Comparison of ENCODE assay signal across 10 cellular contexts in the genomic region with DNA sequence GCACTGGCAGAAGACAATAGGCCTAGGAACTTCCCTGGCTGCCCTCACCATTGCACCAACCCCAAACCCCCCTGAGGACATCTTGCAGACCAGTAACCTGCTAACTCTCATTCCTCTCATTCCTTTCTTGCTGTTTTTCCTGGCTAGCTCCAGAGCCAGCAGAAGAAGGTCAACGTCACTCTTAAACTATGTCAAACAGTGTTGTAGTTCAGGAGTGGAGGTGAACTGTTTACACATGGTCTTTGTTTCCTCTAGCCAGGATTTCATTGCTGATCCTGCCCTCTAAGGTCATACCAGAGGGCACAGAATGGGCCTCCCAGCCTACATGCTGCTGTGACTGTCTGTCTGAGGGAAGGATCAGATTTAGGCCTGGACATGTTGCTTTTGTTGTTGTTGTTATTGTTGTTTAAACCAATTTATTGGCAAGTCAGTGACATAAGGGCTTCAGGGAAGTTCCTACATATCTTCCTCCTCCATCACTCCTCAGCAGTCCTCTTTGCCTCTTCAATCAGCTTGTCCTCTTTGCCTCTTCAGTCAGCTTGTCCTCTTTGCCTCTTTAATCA.
A peak's percentile ranks its signal among the peaks of the same experiment; 100 is the strongest.
DNase-seq lines count a peak whose midpoint lies in the region; ATAC-seq, FAIRE-seq and TF ChIP-seq lines count a peak whose summit lies in the region.
"Had no signal": no experiment of that assay in that cellular context is flagged by ENCODE, and none has a peak within 500 bp of the region (broad histone marks: within the 10 kb centered on the region; RNA-seq: fewer than 3 reads in every experiment).

No MANE protein-coding gene starts in this region.

- peak; percentile 17 for FAIRE-seq in kidney (lab: Jason Lieb, UNC)

- no peaks in the 10 kb centered on the region for H3K36me3 ChIP-seq in kidney (ENCODE audit: control insufficient read depth in 1 of 2, insufficient read depth in 2 of 2, low read length in 2 of 2)

- ATAC-seq in stimulated activated naive B cell treated with anti-CD40 and anti-IgM and Interleukin-4, amounts not matched to agents 10 μg/mL and 1 μg/mL and 100 μg/mL, for 72 hours (replicated peaks): no peak
- ATAC-seq: effector memory CD8-positive, alpha-beta T cell had no signal

- H3K9ac ChIP-seq in kidney (ENCODE audit: low read length in 2 of 2): no peak overlapping the region

- intact Hi-C loops in MCF 10A (cut with micrococcal nuclease) (no loop called here), kidney (cut with DNase I) (no loop called here)

- POLR2A ChIA-PET in MCF 10A (lab: Yijun Ruan, JAX): no interaction called here
- POLR2A ChIA-PET in HEK293T (lab: Yijun Ruan, JAX): no interaction called here

- H3K4me3 Mint-ChIP-seq in MCF 10A (ENCODE audit: unreplicated experiment): no peak overlapping the region
- no peak overlapping the region for H3K4me3 Mint-ChIP-seq in stimulated activated naive B cell treated with anti-CD40 and anti-IgM and Interleukin-4, amounts not matched to agents 10 μg/mL and 1 μg/mL and 100 μg/mL, for 72 hours
- H3K4me3 Mint-ChIP-seq: effector memory CD8-positive, alpha-beta T cell had no signal

- DNase-seq in HK-2 (ENCODE audit: unreplicated experiment) (peak; percentile 20), MCF 10A (ENCODE audit: unreplicated experiment) (peak; percentile 38), kidney (no peak), smooth muscle cell of the brain vasculature (ENCODE audit: low read depth, low spot score) (peak; percentile 37), GM20000 (ENCODE audit: low spot score) (no peak), HEK293T (ENCODE audit: extremely low spot score) (no peak), T-helper 1 cell (no peak)
- DNase-seq in stimulated activated naive B cell treated with anti-CD40 and anti-IgM and Interleukin-4, amounts not matched to agents 10 μg/mL and 1 μg/mL and 100 μg/mL, for 72 hours: no peak
- DNase-seq: effector memory CD8-positive, alpha-beta T cell; NCI-H526 had no signal

- no TSS peak for BruUV-seq in MCF 10A (replicated peaks; lab: Mats Ljungman, UMichigan)

- peaks cover 10 to 13% of the 10 kb centered on the region in 2 donors for H3K4me1 ChIP-seq in kidney (ENCODE audit: control insufficient read depth in 1 of 2, insufficient read depth in 1 of 2, low read depth in 1 of 2, low read length in 2 of 2)

- no peaks in the 10 kb centered on the region for H3K27me3 Mint-ChIP-seq in MCF 10A (ENCODE audit: insufficient read depth, unreplicated experiment)
- H3K27me3 Mint-ChIP-seq in stimulated activated naive B cell treated with anti-CD40 and anti-IgM and Interleukin-4, amounts not matched to agents 10 μg/mL and 1 μg/mL and 100 μg/mL, for 72 hours: peaks cover 39 to 63% of the 10 kb centered on the region in 2 donors
- H3K27me3 Mint-ChIP-seq: effector memory CD8-positive, alpha-beta T cell had no signal

- H3K27ac Mint-ChIP-seq in MCF 10A (ENCODE audit: low read depth, unreplicated experiment): no peak overlapping the region
- no peak overlapping the region for H3K27ac Mint-ChIP-seq in stimulated activated naive B cell treated with anti-CD40 and anti-IgM and Interleukin-4, amounts not matched to agents 10 μg/mL and 1 μg/mL and 100 μg/mL, for 72 hours
- H3K27ac Mint-ChIP-seq: effector memory CD8-positive, alpha-beta T cell had no signal

- no peak overlapping the region for H3K4me3 ChIP-seq in kidney (ENCODE audit: low read length in 2 of 2)

- no peaks in the 10 kb centered on the region for H3K9me3 Mint-ChIP-seq in MCF 10A (ENCODE audit: unreplicated experiment)
- no peaks in the 10 kb centered on the region for H3K9me3 Mint-ChIP-seq in stimulated activated naive B cell treated with anti-CD40 and anti-IgM and Interleukin-4, amounts not matched to agents 10 μg/mL and 1 μg/mL and 100 μg/mL, for 72 hours

- H3K36me3 Mint-ChIP-seq in MCF 10A (ENCODE audit: insufficient read depth, unreplicated experiment): no peaks in the 10 kb centered on the region
- H3K36me3 Mint-ChIP-seq in stimulated activated naive B cell treated with anti-CD40 and anti-IgM and Interleukin-4, amounts not matched to agents 10 μg/mL and 1 μg/mL and 100 μg/mL, for 72 hours: peaks cover 0 to 5% of the 10 kb centered on the region in 2 donors

- CTCF ChIA-PET in MCF 10A (lab: Yijun Ruan, JAX): no interaction called here
- CTCF ChIA-PET in HEK293T (lab: Yijun Ruan, JAX): interaction anchor here (0.6 kb wide), 1 partner anchor 36 kb away, joined by 3 read pairs; no protein-coding TSS in a partner anchor

- H3K9me3 ChIP-seq in kidney (ENCODE audit: control insufficient read depth in 1 of 2, low read length in 2 of 2): no peaks in the 10 kb centered on the region

- H3K27ac ChIP-seq in kidney (ENCODE audit: low read depth in 2 of 2, low read length in 2 of 2): peak overlapping the region; percentile 5 to 37

- H3K4me1 Mint-ChIP-seq in MCF 10A (ENCODE audit: insufficient read depth, unreplicated experiment): peaks cover 15% of the 10 kb centered on the region
- no peaks in the 10 kb centered on the region for H3K4me1 Mint-ChIP-seq in stimulated activated naive B cell treated with anti-CD40 and anti-IgM and Interleukin-4, amounts not matched to agents 10 μg/mL and 1 μg/mL and 100 μg/mL, for 72 hours

- TF ChIP-seq CTCF in MCF 10A (IDR thresholded peaks at IDR 0.05; ENCODE audit: unreplicated experiment) (no peak), kidney (IDR thresholded peaks at IDR 0.05; ENCODE audit: borderline replicate concordance, extremely low read depth, insufficient read depth) (no peak), GM20000 (IDR thresholded peaks at IDR 0.05; ENCODE audit: extremely low read depth, missing control alignments) (no peak)

TF ChIP-seq in HEK293T, 16 proteins besides CTCF, POLR2A, EP300 and RAD21:
- TF ChIP-seq ZNF384 (IDR thresholded peaks at IDR 0.05) (no peak), LEF1 (IDR thresholded peaks at IDR 0.05; ENCODE audit: borderline replicate concordance) (no peak), FOXK2 (IDR thresholded peaks at IDR 0.05) (no peak), ELF4 (IDR thresholded peaks at IDR 0.05) (no peak), L3MBTL2 (conservative IDR thresholded peaks at IDR 0.05) (no peak), SP1 (IDR thresholded peaks at IDR 0.05) (no peak)
- TF ChIP-seq, protein P1, sequence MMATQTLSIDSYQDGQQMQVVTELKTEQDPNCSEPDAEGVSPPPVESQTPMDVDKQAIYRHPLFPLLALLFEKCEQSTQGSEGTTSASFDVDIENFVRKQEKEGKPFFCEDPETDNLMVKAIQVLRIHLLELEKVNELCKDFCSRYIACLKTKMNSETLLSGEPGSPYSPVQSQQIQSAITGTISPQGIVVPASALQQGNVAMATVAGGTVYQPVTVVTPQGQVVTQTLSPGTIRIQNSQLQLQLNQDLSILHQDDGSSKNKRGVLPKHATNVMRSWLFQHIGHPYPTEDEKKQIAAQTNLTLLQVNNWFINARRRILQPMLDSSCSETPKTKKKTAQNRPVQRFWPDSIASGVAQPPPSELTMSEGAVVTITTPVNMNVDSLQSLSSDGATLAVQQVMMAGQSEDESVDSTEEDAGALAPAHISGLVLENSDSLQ (IDR thresholded peaks at IDR 0.05): no peak

Comparison
In these comparisons a context has a peak if more than half of its experiments do, and no peak if none do; other contexts are left out.
1. DNase-seq: peak in HK-2 (single experiment), MCF 10A (single experiment) and smooth muscle cell of the brain vasculature (single experiment); none in kidney (single experiment), stimulated activated naive B cell treated with anti-CD40 and anti-IgM and Interleukin-4, amounts not matched to agents 10 μg/mL and 1 μg/mL and 100 μg/mL, for 72 hours (single experiment), GM20000 (single experiment), HEK293T (single experiment) and T-helper 1 cell (0 of 5).